8 cellular contexts compared by ENCODE assay signal in genomic region chr12:8692573-8692972, GRCh38. TPM values are rescaled to one million over a fixed set of nuclear protein-coding genes. Genes with fewer than 3 reads are reported as not detected.
DNase-seq lines count a peak whose midpoint lies in the region; ATAC-seq, FAIRE-seq and TF ChIP-seq lines count a peak whose summit lies in the region.

No MANE protein-coding gene starts in this region.

- ATAC-seq in heart right ventricle (peak in 6 of 8 donors; percentile 16 to 69 (median 52)), HG03342 (IDR thresholded peaks at IDR 0.05; ENCODE audit: unreplicated experiment) (no peak), GM19463 (IDR thresholded peaks at IDR 0.05; ENCODE audit: unreplicated experiment) (no peak), GM21576 (IDR thresholded peaks at IDR 0.05; ENCODE audit: unreplicated experiment) (no peak)

- H3K9ac ChIP-seq in SK-N-SH = peak overlapping the region; percentile 22; the same call in 1 of the 2 replicates

- H4K20me1 ChIP-seq in SK-N-SH (ENCODE audit: insufficient read depth) = no peaks in the 10 kb centered on the region

- no peak for TF ChIP-seq EP300 in SK-N-SH (IDR thresholded peaks at IDR 0.05; ENCODE audit: borderline replicate concordance in 1 of 2, low read depth in 1 of 2, low read length in 1 of 2)

- peak overlapping the region; percentile 53 for H3K4me2 ChIP-seq in SK-N-SH

- peaks cover 29% of the 10 kb centered on the region for H3F3A ChIP-seq in SK-N-SH (replicated peaks; ENCODE audit: insufficient read depth)

- TF ChIP-seq RAD21 in SK-N-SH (IDR thresholded peaks at IDR 0.05; ENCODE audit: low read length) = no peak

- H3K9me3 ChIP-seq in SK-N-SH (no peaks in the 10 kb centered on the region), heart right ventricle (no peaks in the 10 kb centered on the region)

- CTCF ChIA-PET in SK-N-SH (lab: Yijun Ruan, JAX) = interaction anchor here (1.5 to 2.8 kb wide), 2 partner anchors 131 to 198 kb away, joined by 6 to 11 read pairs; no protein-coding TSS in a partner anchor

- H3K4me1 ChIP-seq in SK-N-SH (ENCODE audit: control insufficient read depth in 1 of 2, insufficient read depth in 2 of 2, low read depth in 1 of 2, low read length in 1 of 2) = peaks cover 9 to 11% of the 10 kb centered on the region in 2 experiments; a peak in 3 of 4 replicates
- H3K4me1 ChIP-seq in heart right ventricle = peaks cover 3 to 37% (median 24%) of the 10 kb centered on the region in 9 donors

- DNase-seq in Jurkat, Clone E6-1 (ENCODE audit: low read depth, low spot score) = peak; percentile 24
- peak; percentile 56 for DNase-seq in SK-N-SH
- DNase-seq in heart right ventricle = peak in 1 of 2 donors; percentile 60
- peak; percentile 80 for DNase-seq in putamen (ENCODE audit: low spot score)
- no peak for DNase-seq in GM19239 (ENCODE audit: insufficient read length, low spot score)

- no peak overlapping the region for H3K4me3 ChIP-seq in Jurkat, Clone E6-1 (ENCODE audit: low read length)
- H3K4me3 ChIP-seq in SK-N-SH (ENCODE audit: low read depth in 2 of 2, low read length in 1 of 2) (no peak overlapping the region), heart right ventricle (no peak overlapping the region)

- 28% methylated on average over 5 of the region's 5 CpGs for WGBS in SK-N-SH (ENCODE audit: low lambda C conversion rate)
- 7 to 13% methylated on average over 5 of the region's 5 CpGs for WGBS in heart right ventricle, 2 donors

- peak overlapping the region; percentile 49 to 78; a peak in 3 of 4 replicates for H3K27ac ChIP-seq in SK-N-SH (ENCODE audit: low read depth in 2 of 2, low read length in 1 of 2)
- peak overlapping the region in 6 of 10 donors; percentile 2 to 73 (median 52) for H3K27ac ChIP-seq in heart right ventricle

- H3K27me3 ChIP-seq in SK-N-SH (ENCODE audit: insufficient read depth) = no peaks in the 10 kb centered on the region
- peaks cover 0 to 6% (median 0%) of the 10 kb centered on the region in 7 donors for H3K27me3 ChIP-seq in heart right ventricle

- no peaks in the 10 kb centered on the region for H3K79me2 ChIP-seq in SK-N-SH (ENCODE audit: insufficient read depth)

- POLR2A ChIA-PET in SK-N-SH (lab: Yijun Ruan, JAX) = no interaction called here

- TF ChIP-seq CTCF in SK-N-SH (IDR thresholded peaks at IDR 0.05) = no peak
- TF ChIP-seq CTCF in heart right ventricle (IDR thresholded peaks at IDR 0.05) = no peak

- H3K9me2 ChIP-seq in SK-N-SH = no peaks in the 10 kb centered on the region

- H3K36me3 ChIP-seq in SK-N-SH (replicated peaks in 1 of 2; ENCODE audit: control insufficient read depth in 1 of 2, insufficient read depth in 2 of 2, low read length in 1 of 2) (no peaks in the 10 kb centered on the region), heart right ventricle (no peaks in the 10 kb centered on the region)

- FAIRE-seq in GM19239 (lab: Jason Lieb, UNC) = no peak

- peak overlapping the region; percentile 81 for H2AFZ ChIP-seq in SK-N-SH (ENCODE audit: low read depth)

- intact Hi-C loops in heart right ventricle (cut with DNase I) = no loop called here

TF ChIP-seq in SK-N-SH, 30 proteins besides CTCF, POLR2A, EP300 and RAD21 (continues in another document):
- TF ChIP-seq IRF3 (IDR thresholded peaks at IDR 0.05; ENCODE audit: low read depth, low read length) (no peak), EZH2phosphoT487 (IDR thresholded peaks at IDR 0.05; ENCODE audit: borderline replicate concordance, low read depth) (no peak), TCF12 (IDR thresholded peaks at IDR 0.05) (peak; percentile 10; the same call in 1 of the 2 replicates), USF1 (IDR thresholded peaks at IDR 0.05; ENCODE audit: borderline replicate concordance, low read depth) (no peak), FOSL2 (IDR thresholded peaks at IDR 0.05; ENCODE audit: borderline replicate concordance, low read depth) (no peak), MXI1 (IDR thresholded peaks at IDR 0.05; ENCODE audit: low read depth, low read length) (no peak), ELF1 (IDR thresholded peaks at IDR 0.05) (no peak), RXRA (IDR thresholded peaks at IDR 0.05; ENCODE audit: borderline replicate concordance, low read depth) (no peak), GATA2 (CRISPR knock-in tag; IDR thresholded peaks at IDR 0.05) (no peak), POLR2AphosphoS5 (IDR thresholded peaks at IDR 0.05; ENCODE audit: low read depth, low read length) (peak; percentile 47), TAF1 (IDR thresholded peaks at IDR 0.05; ENCODE audit: borderline replicate concordance, low read depth, low read length) (peak; percentile 28; the same call in 1 of the 2 replicates), NFIC (IDR thresholded peaks at IDR 0.05; ENCODE audit: borderline replicate concordance) (no peak), SMC3 (IDR thresholded peaks at IDR 0.05; ENCODE audit: low read depth, low read length) (no peak), ZBTB33 (IDR thresholded peaks at IDR 0.05; ENCODE audit: borderline replicate concordance, low read depth) (no peak), MAX (IDR thresholded peaks at IDR 0.05; ENCODE audit: low read depth) (no peak), RCOR1 (IDR thresholded peaks at IDR 0.05; ENCODE audit: low read length) (no peak), MEF2A (IDR thresholded peaks at IDR 0.05; ENCODE audit: borderline replicate concordance, low read depth) (no peak), FOXM1 (IDR thresholded peaks at IDR 0.05; ENCODE audit: low read depth) (no peak), SIN3A (IDR thresholded peaks at IDR 0.05; ENCODE audit: borderline replicate concordance, low read depth, low read length) (no peak), YY1 (IDR thresholded peaks at IDR 0.05; ENCODE audit: low read depth) (no peak), USF2 (IDR thresholded peaks at IDR 0.05; ENCODE audit: borderline replicate concordance, low read depth, low read length) (no peak), TEAD4 (IDR thresholded peaks at IDR 0.05; ENCODE audit: borderline replicate concordance, insufficient read depth) (no peak), CHD2 (IDR thresholded peaks at IDR 0.05; ENCODE audit: low read length, partially characterized antibody) (no peak)

RNA-seq across cellular contexts. Expression of gene RIMKLB, which starts 5.2 kb away (rescaled TPM):
- polyA plus RNA-seq in Jurkat, Clone E6-1 (2012; ENCODE audit: insufficient read depth, insufficient read length) = 31.9 TPM
- polyA plus RNA-seq in SK-N-SH (2012; rRNA removed) (24.5 and 33.3 TPM in 2 replicates), heart right ventricle (10 to 100 TPM in 1 of 2 donors, 1 to 10 TPM in 1; 7.2 to 65.9 TPM)
- polyA plus RNA-seq in SK-N-SH (2012; cell fraction: cytosol; rRNA removed) = 18.4 and 25.4 TPM in 2 replicates
- 73.1 and 111 TPM in 2 replicates for polyA plus RNA-seq in SK-N-SH (2012; cell fraction: nucleus; rRNA removed)
- 10 to 100 TPM; 10.5 to 16.4 (median 12.6) TPM for total RNA-seq in heart right ventricle

RNA-seq across cellular contexts. Expression of gene MFAP5, which starts 29.9 kb away (rescaled TPM):
- not detected for polyA plus RNA-seq in Jurkat, Clone E6-1 (2012; ENCODE audit: insufficient read depth, insufficient read length)
- polyA plus RNA-seq in SK-N-SH (2012; rRNA removed) (19.1 and 34.8 TPM in 2 replicates), heart right ventricle (10 to 100 TPM; 25.8 to 31.8 TPM)
- 18.8 and 24.3 TPM in 2 replicates for polyA plus RNA-seq in SK-N-SH (2012; cell fraction: cytosol; rRNA removed)
- polyA plus RNA-seq in SK-N-SH (2012; cell fraction: nucleus; rRNA removed) = 23.4 and 52.1 TPM in 2 replicates
- 10 to 100 TPM; 12.3 to 53.0 (median 22.7) TPM for total RNA-seq in heart right ventricle

Comparison
In these comparisons a context has a peak if more than half of its experiments do, and no peak if none do; other contexts are left out.
1. ATAC-seq: peak in heart right ventricle (6 of 8); none in HG03342 (single experiment), GM19463 (single experiment) and GM21576 (single experiment).